In genomic region chr22:50244420-50245213, GRCh38 we compare ENCODE assay signal across 8 cellular contexts. TPM values are rescaled to one million over a fixed set of nuclear protein-coding genes. Genes with fewer than 3 reads are reported as not detected.
A peak's percentile ranks its signal among the peaks of the same experiment; 100 is the strongest.
DNase-seq lines count a peak whose midpoint lies in the region; ATAC-seq, FAIRE-seq and TF ChIP-seq lines count a peak whose summit lies in the region.

TUBGCP6 (minus strand) TSS chr22:50245023; CDS start chr22:50244459, 564 bp downstream.

- H3K9me1 ChIP-seq in keratinocyte (ENCODE audit: control insufficient read depth, extremely low read depth, insufficient read depth, low read length): no peaks in the 10 kb centered on the region

- H3K9me3 ChIP-seq in A549 (no peaks in the 10 kb centered on the region), keratinocyte (ENCODE audit: control insufficient read depth, low read depth, low read length) (no peaks in the 10 kb centered on the region)

- peak within 1 kb of the TSS; percentile 96 for H3K9ac ChIP-seq in keratinocyte (ENCODE audit: control insufficient read depth, extremely low read depth, insufficient read depth, low read length)

- TF ChIP-seq RAD21 in A549 (conservative IDR thresholded peaks at IDR 0.05 in 1 of 2, IDR thresholded peaks at IDR 0.05 in 1 of 2): no peak

- peak within 1 kb of the TSS; percentile 95 for H2AFZ ChIP-seq in keratinocyte (ENCODE audit: control insufficient read depth, low read length)

- H3K27ac ChIP-seq in A549: peak within 1 kb of the TSS; percentile 88 to 96
- peak within 1 kb of the TSS; percentile 93 for H3K27ac ChIP-seq in keratinocyte (ENCODE audit: control insufficient read depth, insufficient read depth, low read length)

- no peak for TF ChIP-seq EP300 in A549 (IDR thresholded peaks at IDR 0.05)

- H3K4me2 ChIP-seq in A549: peak within 1 kb of the TSS; percentile 98
- H3K4me2 ChIP-seq in keratinocyte (ENCODE audit: control insufficient read depth, extremely low read depth, insufficient read depth, low read depth, low read length): peak within 1 kb of the TSS; percentile 88

- peak within 1 kb of the TSS; percentile 97 for H3K4me3 ChIP-seq in A549
- peak within 1 kb of the TSS; percentile 84 to 95 (median 94) for H3K4me3 ChIP-seq in keratinocyte (ENCODE audit: control insufficient read depth in 2 of 3, extremely low read depth in 1 of 3, insufficient read depth in 2 of 3, low read depth in 1 of 3, low read length in 3 of 3)

- H3K27me3 ChIP-seq in keratinocyte (ENCODE audit: control insufficient read depth, extremely low read depth, insufficient read depth, low read length): no peaks in the 10 kb centered on the region

- CTCF ChIA-PET in A549 (lab: Yijun Ruan, JAX): interaction anchor here (0.7 to 1.8 kb wide), 5 partner anchors 9 to 376 kb away, joined by 3 to 4 read pairs (median 3); no protein-coding TSS in a partner anchor

- POLR2A ChIA-PET in A549 (lab: Yijun Ruan, JAX): no interaction called here

- 7% methylated on average over 9 of the region's 76 CpGs for WGBS in A549 (ENCODE audit: missing lambda C conversion rate)

- H3K4me1 ChIP-seq in A549 (peaks cover 21% of the 10 kb centered on the region; the same call in 2 of the 3 replicates), keratinocyte (ENCODE audit: control insufficient read depth, extremely low read depth, insufficient read depth, low read length) (peaks cover 20% of the 10 kb centered on the region)

- dilution Hi-C loops in keratinocyte (cut with MboI; ENCODE audit: extremely low pct_ligation_motif_present, low sequenced_read_pairs): no loop called here

- TF ChIP-seq CTCF in A549 (IDR thresholded peaks at IDR 0.05) (no peak), keratinocyte (optimal IDR thresholded peaks at IDR 0.05 in 1 of 3, IDR thresholded peaks at IDR 0.05 in 1 of 3, conservative IDR thresholded peaks at IDR 0.05 in 1 of 3; ENCODE audit: extremely low read depth in 1 of 3, insufficient read depth in 2 of 3, low read length in 3 of 3) (peak in 2 of 3 experiments; percentile 19 to 28)

- FAIRE-seq in A549 (lab: Jason Lieb, UNC) (no peak), keratinocyte (lab: Jason Lieb, UNC) (peak; percentile 36)

- H3K79me2 ChIP-seq in keratinocyte (ENCODE audit: control insufficient read depth, insufficient read depth, low read length): peaks cover 59% of the 10 kb centered on the region

- peaks cover 7% of the 10 kb centered on the region for H4K20me1 ChIP-seq in keratinocyte (ENCODE audit: control insufficient read depth, extremely low read depth, insufficient read depth, low read length)

- ATAC-seq in A549 (peak; percentile 75 to 85), GM18858 (IDR thresholded peaks at IDR 0.05; ENCODE audit: unreplicated experiment) (peak; percentile 53), HG03108 (IDR thresholded peaks at IDR 0.05; ENCODE audit: unreplicated experiment) (peak; percentile 51)

- peak; percentile 78 to 91 for DNase-seq in A549 (ENCODE audit: low read depth in 1 of 2, low spot score in 1 of 2)
- DNase-seq in NCI-H226: peak; percentile 78
- peak; percentile 87 for DNase-seq in activated CD4-positive, CD25-positive, alpha-beta regulatory T cell treated with anti-CD3 and anti-CD28 coated beads, Interleukin-2, amount 50 U/mL, for 16 hours (ENCODE audit: low read depth, low spot score)
- peak; percentile 90 for DNase-seq in central memory CD4-positive, alpha-beta T cell
- DNase-seq in keratinocyte (ENCODE audit: low read depth, low spot score): no peak
- DNase-seq in stimulated activated CD4-positive, alpha-beta T cell treated with anti-CD3 and anti-CD28 coated beads, Interleukin-12 subunit alpha, Interleukin-12 subunit beta, amount 100 ng/mL, for 48 hours (ENCODE audit: low read depth in 2 of 3, low spot score in 1 of 3): peak; percentile 80 to 92 (median 83)

- H3K36me3 ChIP-seq in keratinocyte (ENCODE audit: control insufficient read depth in 2 of 2, extremely low read depth in 1 of 2, insufficient read depth in 2 of 2, low read length in 2 of 2): peaks cover 8 to 14% of the 10 kb centered on the region in 2 experiments

- peak; percentile 56 for TF ChIP-seq POLR2A in A549 (IDR thresholded peaks at IDR 0.05; ENCODE audit: low read length)

TF ChIP-seq in A549, 52 proteins besides CTCF, POLR2A, EP300 and RAD21 (continues in another document):
- TF ChIP-seq SREBF2 (IDR thresholded peaks at IDR 0.05): no peak
- peak in 1 of 2 experiments; percentile 88; a peak in 3 of 5 replicates for TF ChIP-seq JUN (IDR thresholded peaks at IDR 0.05)
- TF ChIP-seq TFCP2L1 (CRISPR knock-in tag; IDR thresholded peaks at IDR 0.05): no peak
- no peak; the same call in 1 of the 2 replicates for TF ChIP-seq GATA3 (IDR thresholded peaks at IDR 0.05; ENCODE audit: borderline replicate concordance)
- 0 out of 2 replicates have a peak, but pooled peaks have one; percentile 47 for TF ChIP-seq PBX3 (IDR thresholded peaks at IDR 0.05)
- TF ChIP-seq KDM5A (IDR thresholded peaks at IDR 0.05): peak; percentile 66
- 0 out of 2 replicates have a peak, but pooled peaks have one; percentile 5 for TF ChIP-seq USF2 (IDR thresholded peaks at IDR 0.05)
- TF ChIP-seq ESRRA (IDR thresholded peaks at IDR 0.05; ENCODE audit: borderline replicate concordance, low read length): no peak
- no peak for TF ChIP-seq ZFP36 (IDR thresholded peaks at IDR 0.05; ENCODE audit: borderline replicate concordance, partially characterized antibody)
- peak; percentile 34; the same call in 1 of the 2 replicates for TF ChIP-seq PHF8 (IDR thresholded peaks at IDR 0.05; ENCODE audit: borderline replicate concordance, low read depth)
- no peak for TF ChIP-seq RCOR1 (IDR thresholded peaks at IDR 0.05; ENCODE audit: low read depth, low read length)
- no peak for TF ChIP-seq ZSCAN20 (CRISPR knock-in tag; IDR thresholded peaks at IDR 0.05)
- no peak for TF ChIP-seq ELK1 (IDR thresholded peaks at IDR 0.05; ENCODE audit: low read depth, low read length)
- no peak for TF ChIP-seq CBX8 (IDR thresholded peaks at IDR 0.05)
- TF ChIP-seq CEBPB (IDR thresholded peaks at IDR 0.05): no peak
- peak; percentile 71 for TF ChIP-seq E2F6 (IDR thresholded peaks at IDR 0.05; ENCODE audit: borderline replicate concordance, low read depth)
- TF ChIP-seq HDAC2 (IDR thresholded peaks at IDR 0.05): no peak
- TF ChIP-seq EHF (CRISPR knock-in tag; IDR thresholded peaks at IDR 0.05): no peak

RNA-seq across cellular contexts. Expression of gene TUBGCP6, which starts in this region (rescaled TPM):
- polyA plus RNA-seq in A549 (2011; rRNA removed) (6.5 and 7.2 TPM in 2 replicates), A549 (2017; fragmentation: RNase III; extraction: RNeasy Plus Mini Kit Qiagen cat#74134 plus additional on column Dnase treatment) (13.3 to 14.3 TPM (median 14.2 TPM) in 3 replicates), keratinocyte (10.1 to 19.0 TPM (median 11.6 TPM) in 3 replicates)
- 10.5 and 15.5 TPM in 2 replicates for polyA plus RNA-seq in A549 (2012; cell fraction: cytosol; rRNA removed)
- polyA plus RNA-seq in A549 (2012; cell fraction: nucleus; rRNA removed): 122 and 169 TPM in 2 replicates
- polyA minus RNA-seq in A549 (2011; rRNA and poly(A)+ RNA removed): 5.7 and 8.2 TPM in 2 replicates
- polyA plus RNA-seq in keratinocyte (2011; ENCODE audit: low read depth): 33.6 TPM
- 2.6 and 5.4 TPM in 2 replicates for polyA plus RNA-seq in keratinocyte (2011; cell fraction: cytosol; rRNA removed)
- 70.9 and 85.2 TPM in 2 replicates for polyA plus RNA-seq in keratinocyte (2011; cell fraction: nucleus; rRNA removed)
- 14.1 and 15.8 TPM in 2 replicates for polyA plus RNA-seq in keratinocyte (2012; ENCODE audit: low replicate concordance)
- 13.7 to 24.3 TPM (median 21.4 TPM) in 3 replicates for polyA minus RNA-seq in keratinocyte
- polyA minus RNA-seq in keratinocyte (2011; cell fraction: cytosol; rRNA and poly(A)+ RNA removed): 19.2 TPM
- polyA minus RNA-seq in keratinocyte (2011; cell fraction: nucleus; rRNA and poly(A)+ RNA removed): 39.8 and 40.1 TPM in 2 replicates
